2 cellular contexts compared by ENCODE assay signal in genomic region chr15:58045376-58045775, GRCh38. TPM values are rescaled to one million over a fixed set of nuclear protein-coding genes. Genes with fewer than 3 reads are reported as not detected.
"Had no signal": no experiment of that assay in that cellular context is flagged by ENCODE, and none has a peak within 500 bp of the region (broad histone marks: within the 10 kb centered on the region; RNA-seq: fewer than 3 reads in every experiment).

No MANE protein-coding gene starts in this region.

RNA-seq across cellular contexts. Expression of gene ALDH1A2, which starts 20.1 kb away (rescaled TPM):
- total RNA-seq: naive thymus-derived CD8-positive, alpha-beta T cell; natural killer cell treated with Interleukin-12 subunit alpha and Interleukin-12 subunit beta and Interleukin-15 and Interleukin-18, amount 100 ng/mL, for 72 hours had no signal
- polyA plus RNA-seq: naive thymus-derived CD8-positive, alpha-beta T cell had no signal
